In genomic region chr4:155889036-155889793, GRCh38 we compare ENCODE assay signal across 11 cellular contexts. TPM values are rescaled to one million over a fixed set of nuclear protein-coding genes. Genes with fewer than 3 reads are reported as not detected.
DNase-seq lines count a peak whose midpoint lies in the region; ATAC-seq and TF ChIP-seq lines count a peak whose summit lies in the region.
"Had no signal": no experiment of that assay in that cellular context is flagged by ENCODE, and none has a peak within 500 bp of the region (broad histone marks: within the 10 kb centered on the region; RNA-seq: fewer than 3 reads in every experiment).

No MANE protein-coding gene starts in this region.

- H3K9me3 Mint-ChIP-seq in activated CD4-positive, alpha-beta memory T cell treated with anti-CD3 and anti-CD28 coated beads, Interleukin-2, amount 10 ng/mL, durations not matched to agents 7 days and 5 days: no peaks in the 10 kb centered on the region
- H3K9me3 Mint-ChIP-seq: activated B cell treated with CpG ODN at 0.5 μM for 24 hours had no signal

- peak; percentile 59 for DNase-seq in COLO829 (ENCODE audit: low spot score)
- peak; percentile 93 for DNase-seq in MV-4-11 (lab: John Stamatoyannopoulos, UW)
- DNase-seq in foreskin melanocyte: peak; percentile 57
- no peak for DNase-seq in WERI-Rb-1
- no peak for DNase-seq in activated T-cell treated with anti-CD3 and anti-CD28 coated beads, Interleukin-2, amount 50 U/mL, for 48 hours
- no peak for DNase-seq in cerebellar nuclear complex (lab: John Stamatoyannopoulos, UW)
- DNase-seq in activated CD4-positive, alpha-beta memory T cell treated with anti-CD3 and anti-CD28 coated beads, Interleukin-2, amount 10 ng/mL, durations not matched to agents 7 days and 5 days: no peak
- DNase-seq: activated B cell treated with CpG ODN at 0.5 μM for 24 hours had no signal

- no peaks in the 10 kb centered on the region for H3K27me3 ChIP-seq in WERI-Rb-1 (ENCODE audit: insufficient read depth, low read depth, severe bottlenecking)

- no peaks in the 10 kb centered on the region for H3K36me3 ChIP-seq in WERI-Rb-1

- POLR2A ChIA-PET in activated CD4-positive, alpha-beta memory T cell treated with anti-CD3 and anti-CD28 coated beads, Interleukin-2, amount 10 ng/mL, durations not matched to agents 7 days and 5 days (lab: Charles Lee): no interaction called here

- H3K9me3 ChIP-seq in WERI-Rb-1 (ENCODE audit: severe bottlenecking): peaks cover 3% of the 10 kb centered on the region

- no peaks in the 10 kb centered on the region for H3K4me1 Mint-ChIP-seq in activated CD4-positive, alpha-beta memory T cell treated with anti-CD3 and anti-CD28 coated beads, Interleukin-2, amount 10 ng/mL, durations not matched to agents 7 days and 5 days
- H3K4me1 Mint-ChIP-seq: activated B cell treated with CpG ODN at 0.5 μM for 24 hours had no signal

- H3K36me3 Mint-ChIP-seq in activated CD4-positive, alpha-beta memory T cell treated with anti-CD3 and anti-CD28 coated beads, Interleukin-2, amount 10 ng/mL, durations not matched to agents 7 days and 5 days (ENCODE audit: low read depth): no peaks in the 10 kb centered on the region

- no peak overlapping the region for H3K4me3 ChIP-seq in WERI-Rb-1 (ENCODE audit: low read depth, low read length)

- CTCF ChIA-PET in activated CD4-positive, alpha-beta memory T cell treated with anti-CD3 and anti-CD28 coated beads, Interleukin-2, amount 10 ng/mL, durations not matched to agents 7 days and 5 days (lab: Charles Lee): no interaction called here

- no peak overlapping the region for H3K27ac ChIP-seq in WERI-Rb-1

- H3K27ac Mint-ChIP-seq in activated CD4-positive, alpha-beta memory T cell treated with anti-CD3 and anti-CD28 coated beads, Interleukin-2, amount 10 ng/mL, durations not matched to agents 7 days and 5 days: no peak overlapping the region
- H3K27ac Mint-ChIP-seq: activated B cell treated with CpG ODN at 0.5 μM for 24 hours had no signal

- TF ChIP-seq CTCF in WERI-Rb-1 (IDR thresholded peaks at IDR 0.05; ENCODE audit: low read depth, low read length): no peak

- no peaks in the 10 kb centered on the region for H3K27me3 Mint-ChIP-seq in activated CD4-positive, alpha-beta memory T cell treated with anti-CD3 and anti-CD28 coated beads, Interleukin-2, amount 10 ng/mL, durations not matched to agents 7 days and 5 days
- H3K27me3 Mint-ChIP-seq: activated B cell treated with CpG ODN at 0.5 μM for 24 hours had no signal

- peak; percentile 99 for ATAC-seq in GM21786 (IDR thresholded peaks at IDR 0.05; ENCODE audit: unreplicated experiment)

- no peak overlapping the region for H3K4me3 Mint-ChIP-seq in activated CD4-positive, alpha-beta memory T cell treated with anti-CD3 and anti-CD28 coated beads, Interleukin-2, amount 10 ng/mL, durations not matched to agents 7 days and 5 days
- H3K4me3 Mint-ChIP-seq: activated B cell treated with CpG ODN at 0.5 μM for 24 hours had no signal

RNA-seq across cellular contexts. Expression of gene TDO2, which starts 14.3 kb away (rescaled TPM):
- not detected for total RNA-seq in activated CD4-positive, alpha-beta memory T cell treated with anti-CD3 and anti-CD28 coated beads, Interleukin-2, amount 10 ng/mL, durations not matched to agents 7 days and 5 days
- total RNA-seq: activated B cell treated with CpG ODN at 0.5 μM for 24 hours, temporal lobe had no signal

RNA-seq across cellular contexts. Expression of gene ASIC5, which starts 23.1 kb away (rescaled TPM):
- total RNA-seq in activated CD4-positive, alpha-beta memory T cell treated with anti-CD3 and anti-CD28 coated beads, Interleukin-2, amount 10 ng/mL, durations not matched to agents 7 days and 5 days: not detected
- total RNA-seq: activated B cell treated with CpG ODN at 0.5 μM for 24 hours, lower leg skin, temporal lobe had no signal

Comparison
In these comparisons a context has a peak if more than half of its experiments do, and no peak if none do; other contexts are left out.
1. DNase-seq: peak in COLO829 (single experiment), MV-4-11 (single experiment) and foreskin melanocyte (single experiment); none in WERI-Rb-1 (single experiment), activated T-cell treated with anti-CD3 and anti-CD28 coated beads, Interleukin-2, amount 50 U/mL, for 48 hours (0 of 2), cerebellar nuclear complex (0 of 2) and activated CD4-positive, alpha-beta memory T cell treated with anti-CD3 and anti-CD28 coated beads, Interleukin-2, amount 10 ng/mL, durations not matched to agents 7 days and 5 days (single experiment).